In genomic region chrY:14818452-14818851, GRCh38 we compare ENCODE assay signal across 11 cellular contexts.
"Had no signal": no experiment of that assay in that cellular context is flagged by ENCODE, and none has a peak within 500 bp of the region (broad histone marks: within the 10 kb centered on the region; RNA-seq: fewer than 3 reads in every experiment).

No MANE protein-coding gene starts in this region.

- DNase-seq: GM23248, GOT3, H7, H9, HCEC 1CT, HFFc6 had no signal

- H3K9ac ChIP-seq: GM23248 had no signal

- H2AFZ ChIP-seq: GM23248, GM23338 had no signal

- H3K36me3 ChIP-seq: HAP-1 had no signal

- H3K4me2 ChIP-seq: GM23338 had no signal

- H3K9me3 ChIP-seq: HAP-1 had no signal

- FAIRE-seq: H1, H54 had no signal

- H3K4me3 ChIP-seq: GM23248, GM23338, HAP-1 had no signal

- ATAC-seq: GM23338, HCT116 had no signal

- H3K27ac ChIP-seq: GM23248 had no signal

- H3K4me1 ChIP-seq: HAP-1 had no signal
